1 cellular context compared by ENCODE assay signal in the genomic region with DNA sequence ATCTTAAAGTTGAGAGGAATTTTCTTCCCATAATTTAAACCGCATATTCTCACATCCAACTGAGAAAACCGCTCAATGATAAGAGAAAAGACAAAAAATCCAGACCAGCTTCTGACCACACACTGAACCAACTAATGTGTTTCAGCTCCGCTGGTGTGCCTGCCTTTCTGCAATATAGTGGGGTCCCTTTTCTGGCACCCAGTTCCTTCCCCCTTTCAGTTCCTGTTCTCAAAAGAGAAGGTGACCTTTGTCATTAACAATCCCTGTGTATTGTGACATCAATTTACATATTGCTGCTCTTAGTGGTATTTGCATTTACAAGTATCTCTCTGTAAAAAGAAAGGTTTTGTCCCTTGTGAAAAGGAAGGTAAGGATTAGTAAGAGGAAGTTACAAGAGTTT.
TF ChIP-seq lines count a peak whose summit lies in the region.

No MANE protein-coding gene starts in this region.

TF ChIP-seq in GM23338, 12 proteins besides CTCF, POLR2A, EP300 and RAD21 (continued from another document):
- TF ChIP-seq, protein P1, sequence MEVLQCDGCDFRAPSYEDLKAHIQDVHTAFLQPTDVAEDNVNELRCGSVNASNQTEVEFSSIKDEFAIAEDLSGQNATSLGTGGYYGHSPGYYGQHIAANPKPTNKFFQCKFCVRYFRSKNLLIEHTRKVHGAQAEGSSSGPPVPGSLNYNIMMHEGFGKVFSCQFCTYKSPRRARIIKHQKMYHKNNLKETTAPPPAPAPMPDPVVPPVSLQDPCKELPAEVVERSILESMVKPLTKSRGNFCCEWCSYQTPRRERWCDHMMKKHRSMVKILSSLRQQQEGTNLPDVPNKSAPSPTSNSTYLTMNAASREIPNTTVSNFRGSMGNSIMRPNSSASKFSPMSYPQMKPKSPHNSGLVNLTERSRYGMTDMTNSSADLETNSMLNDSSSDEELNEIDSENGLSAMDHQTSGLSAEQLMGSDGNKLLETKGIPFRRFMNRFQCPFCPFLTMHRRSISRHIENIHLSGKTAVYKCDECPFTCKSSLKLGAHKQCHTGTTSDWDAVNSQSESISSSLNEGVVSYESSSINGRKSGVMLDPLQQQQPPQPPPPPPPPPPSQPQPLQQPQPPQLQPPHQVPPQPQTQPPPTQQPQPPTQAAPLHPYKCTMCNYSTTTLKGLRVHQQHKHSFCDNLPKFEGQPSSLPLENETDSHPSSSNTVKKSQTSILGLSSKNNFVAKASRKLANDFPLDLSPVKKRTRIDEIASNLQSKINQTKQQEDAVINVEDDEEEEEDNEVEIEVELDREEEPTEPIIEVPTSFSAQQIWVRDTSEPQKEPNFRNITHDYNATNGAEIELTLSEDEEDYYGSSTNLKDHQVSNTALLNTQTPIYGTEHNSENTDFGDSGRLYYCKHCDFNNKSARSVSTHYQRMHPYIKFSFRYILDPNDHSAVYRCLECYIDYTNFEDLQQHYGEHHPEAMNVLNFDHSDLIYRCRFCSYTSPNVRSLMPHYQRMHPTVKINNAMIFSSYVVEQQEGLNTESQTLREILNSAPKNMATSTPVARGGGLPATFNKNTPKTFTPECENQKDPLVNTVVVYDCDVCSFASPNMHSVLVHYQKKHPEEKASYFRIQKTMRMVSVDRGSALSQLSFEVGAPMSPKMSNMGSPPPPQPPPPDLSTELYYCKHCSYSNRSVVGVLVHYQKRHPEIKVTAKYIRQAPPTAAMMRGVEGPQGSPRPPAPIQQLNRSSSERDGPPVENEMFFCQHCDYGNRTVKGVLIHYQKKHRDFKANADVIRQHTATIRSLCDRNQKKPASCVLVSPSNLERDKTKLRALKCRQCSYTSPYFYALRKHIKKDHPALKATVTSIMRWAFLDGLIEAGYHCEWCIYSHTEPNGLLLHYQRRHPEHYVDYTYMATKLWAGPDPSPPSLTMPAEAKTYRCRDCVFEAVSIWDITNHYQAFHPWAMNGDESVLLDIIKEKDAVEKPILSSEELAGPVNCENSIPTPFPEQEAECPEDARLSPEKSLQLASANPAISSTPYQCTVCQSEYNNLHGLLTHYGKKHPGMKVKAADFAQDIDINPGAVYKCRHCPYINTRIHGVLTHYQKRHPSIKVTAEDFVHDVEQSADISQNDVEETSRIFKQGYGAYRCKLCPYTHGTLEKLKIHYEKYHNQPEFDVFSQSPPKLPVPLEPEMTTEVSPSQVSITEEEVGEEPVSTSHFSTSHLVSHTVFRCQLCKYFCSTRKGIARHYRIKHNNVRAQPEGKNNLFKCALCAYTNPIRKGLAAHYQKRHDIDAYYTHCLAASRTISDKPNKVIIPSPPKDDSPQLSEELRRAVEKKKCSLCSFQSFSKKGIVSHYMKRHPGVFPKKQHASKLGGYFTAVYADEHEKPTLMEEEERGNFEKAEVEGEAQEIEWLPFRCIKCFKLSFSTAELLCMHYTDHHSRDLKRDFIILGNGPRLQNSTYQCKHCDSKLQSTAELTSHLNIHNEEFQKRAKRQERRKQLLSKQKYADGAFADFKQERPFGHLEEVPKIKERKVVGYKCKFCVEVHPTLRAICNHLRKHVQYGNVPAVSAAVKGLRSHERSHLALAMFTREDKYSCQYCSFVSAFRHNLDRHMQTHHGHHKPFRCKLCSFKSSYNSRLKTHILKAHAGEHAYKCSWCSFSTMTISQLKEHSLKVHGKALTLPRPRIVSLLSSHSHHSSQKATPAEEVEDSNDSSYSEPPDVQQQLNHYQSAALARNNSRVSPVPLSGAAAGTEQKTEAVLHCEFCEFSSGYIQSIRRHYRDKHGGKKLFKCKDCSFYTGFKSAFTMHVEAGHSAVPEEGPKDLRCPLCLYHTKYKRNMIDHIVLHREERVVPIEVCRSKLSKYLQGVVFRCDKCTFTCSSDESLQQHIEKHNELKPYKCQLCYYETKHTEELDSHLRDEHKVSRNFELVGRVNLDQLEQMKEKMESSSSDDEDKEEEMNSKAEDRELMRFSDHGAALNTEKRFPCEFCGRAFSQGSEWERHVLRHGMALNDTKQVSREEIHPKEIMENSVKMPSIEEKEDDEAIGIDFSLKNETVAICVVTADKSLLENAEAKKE (CRISPR knock-in tag; IDR thresholded peaks at IDR 0.05), result no peak
- TF ChIP-seq, protein P2, sequence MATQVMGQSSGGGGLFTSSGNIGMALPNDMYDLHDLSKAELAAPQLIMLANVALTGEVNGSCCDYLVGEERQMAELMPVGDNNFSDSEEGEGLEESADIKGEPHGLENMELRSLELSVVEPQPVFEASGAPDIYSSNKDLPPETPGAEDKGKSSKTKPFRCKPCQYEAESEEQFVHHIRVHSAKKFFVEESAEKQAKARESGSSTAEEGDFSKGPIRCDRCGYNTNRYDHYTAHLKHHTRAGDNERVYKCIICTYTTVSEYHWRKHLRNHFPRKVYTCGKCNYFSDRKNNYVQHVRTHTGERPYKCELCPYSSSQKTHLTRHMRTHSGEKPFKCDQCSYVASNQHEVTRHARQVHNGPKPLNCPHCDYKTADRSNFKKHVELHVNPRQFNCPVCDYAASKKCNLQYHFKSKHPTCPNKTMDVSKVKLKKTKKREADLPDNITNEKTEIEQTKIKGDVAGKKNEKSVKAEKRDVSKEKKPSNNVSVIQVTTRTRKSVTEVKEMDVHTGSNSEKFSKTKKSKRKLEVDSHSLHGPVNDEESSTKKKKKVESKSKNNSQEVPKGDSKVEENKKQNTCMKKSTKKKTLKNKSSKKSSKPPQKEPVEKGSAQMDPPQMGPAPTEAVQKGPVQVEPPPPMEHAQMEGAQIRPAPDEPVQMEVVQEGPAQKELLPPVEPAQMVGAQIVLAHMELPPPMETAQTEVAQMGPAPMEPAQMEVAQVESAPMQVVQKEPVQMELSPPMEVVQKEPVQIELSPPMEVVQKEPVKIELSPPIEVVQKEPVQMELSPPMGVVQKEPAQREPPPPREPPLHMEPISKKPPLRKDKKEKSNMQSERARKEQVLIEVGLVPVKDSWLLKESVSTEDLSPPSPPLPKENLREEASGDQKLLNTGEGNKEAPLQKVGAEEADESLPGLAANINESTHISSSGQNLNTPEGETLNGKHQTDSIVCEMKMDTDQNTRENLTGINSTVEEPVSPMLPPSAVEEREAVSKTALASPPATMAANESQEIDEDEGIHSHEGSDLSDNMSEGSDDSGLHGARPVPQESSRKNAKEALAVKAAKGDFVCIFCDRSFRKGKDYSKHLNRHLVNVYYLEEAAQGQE (IDR thresholded peaks at IDR 0.05; ENCODE audit: unreplicated experiment), result no peak
- TF ChIP-seq STAT1 (IDR thresholded peaks at IDR 0.05; ENCODE audit: unreplicated experiment) (no peak), POLR2AphosphoS5 (IDR thresholded peaks at IDR 0.05; ENCODE audit: low read depth) (no peak), NANOG (IDR thresholded peaks at IDR 0.05; ENCODE audit: borderline replicate concordance) (0 out of 2 replicates have a peak, but pooled peaks have one; percentile 28), JUNB (IDR thresholded peaks at IDR 0.05; ENCODE audit: unreplicated experiment) (no peak)
- TF ChIP-seq, protein P3, sequence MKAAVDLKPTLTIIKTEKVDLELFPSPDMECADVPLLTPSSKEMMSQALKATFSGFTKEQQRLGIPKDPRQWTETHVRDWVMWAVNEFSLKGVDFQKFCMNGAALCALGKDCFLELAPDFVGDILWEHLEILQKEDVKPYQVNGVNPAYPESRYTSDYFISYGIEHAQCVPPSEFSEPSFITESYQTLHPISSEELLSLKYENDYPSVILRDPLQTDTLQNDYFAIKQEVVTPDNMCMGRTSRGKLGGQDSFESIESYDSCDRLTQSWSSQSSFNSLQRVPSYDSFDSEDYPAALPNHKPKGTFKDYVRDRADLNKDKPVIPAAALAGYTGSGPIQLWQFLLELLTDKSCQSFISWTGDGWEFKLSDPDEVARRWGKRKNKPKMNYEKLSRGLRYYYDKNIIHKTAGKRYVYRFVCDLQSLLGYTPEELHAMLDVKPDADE (IDR thresholded peaks at IDR 0.05), result no peak
